ENCODE assay signal across 34 cellular contexts in genomic region chr9:135575995-135576631, GRCh38. TPM values are rescaled to one million over a fixed set of nuclear protein-coding genes. Genes with fewer than 3 reads are reported as not detected.
"Had no signal": no experiment of that assay in that cellular context is flagged by ENCODE, and none has a peak within 500 bp of the region (broad histone marks: within the 10 kb centered on the region; RNA-seq: fewer than 3 reads in every experiment).

No MANE protein-coding gene starts in this region.

- H3K27me3 ChIP-seq: foreskin keratinocyte, neutrophil, tibial nerve had no signal

- ATAC-seq: foreskin keratinocyte; gastroesophageal sphincter; left ventricle myocardium superior; lower lobe of right lung; naive thymus-derived CD4-positive, alpha-beta T cell; right cardiac atrium; stimulated activated effector memory CD8-positive, alpha-beta T cell treated with anti-CD3 and anti-CD28 coated beads, Interleukin-12 subunit alpha, Interleukin-12 subunit beta, amount 100 ng/mL, for 72 hours had no signal

- H3K9me3 ChIP-seq: esophagus muscularis mucosa, gastroesophageal sphincter, heart left ventricle, lower lobe of right lung, neutrophil, prostate gland, thoracic aorta, tibial nerve had no signal

- H3K4me1 ChIP-seq: esophagus muscularis mucosa, foreskin keratinocyte, gastroesophageal sphincter, heart left ventricle, lower lobe of right lung, parathyroid adenoma, prostate gland, sigmoid colon, tibial nerve had no signal

- H3K9me3 Mint-ChIP-seq: immature natural killer cell; memory B cell; stimulated activated effector memory CD8-positive, alpha-beta T cell treated with anti-CD3 and anti-CD28 coated beads, Interleukin-12 subunit alpha, Interleukin-12 subunit beta, amount 100 ng/mL, for 72 hours had no signal

- H3K36me3 ChIP-seq: esophagus muscularis mucosa, gastroesophageal sphincter, heart left ventricle, lower lobe of right lung, neutrophil, prostate gland, sigmoid colon, thoracic aorta, tibial nerve had no signal

- H3K36me3 Mint-ChIP-seq: immature natural killer cell; memory B cell; naive thymus-derived CD4-positive, alpha-beta T cell; stimulated activated effector memory CD8-positive, alpha-beta T cell treated with anti-CD3 and anti-CD28 coated beads, Interleukin-12 subunit alpha, Interleukin-12 subunit beta, amount 100 ng/mL, for 72 hours had no signal

- H3K4me3 ChIP-seq: coronary artery, esophagus muscularis mucosa, gastroesophageal sphincter, heart left ventricle, lower lobe of right lung, prostate gland, sigmoid colon, thoracic aorta, tibial nerve had no signal

- H3K79me2 ChIP-seq: parathyroid adenoma had no signal

- H2AFZ ChIP-seq: parathyroid adenoma had no signal

- DNase-seq: dermis blood vessel endothelial cell; effector memory CD4-positive, alpha-beta T cell; foreskin keratinocyte; heart left ventricle; hippocampal formation; immature natural killer cell; left ventricle myocardium superior; lower lobe of right lung; midbrain; naive thymus-derived CD4-positive, alpha-beta T cell; right cardiac atrium; sigmoid colon; stimulated activated CD4-positive, alpha-beta T cell treated with anti-CD3 and anti-CD28 coated beads, Interleukin-2, amount 100 ng/mL, for 24 hours; stimulated activated CD4-positive, alpha-beta T cell treated with anti-CD3 and anti-CD28 coated beads, Interleukin-4, amount 100 ng/mL, for 24 hours; stimulated activated naive CD4-positive, alpha-beta T cell treated with Interleukin-2 at 50 U/mL for 16 hours had no signal

- H3K4me1 Mint-ChIP-seq: immature natural killer cell; memory B cell; naive thymus-derived CD4-positive, alpha-beta T cell; stimulated activated effector memory CD8-positive, alpha-beta T cell treated with anti-CD3 and anti-CD28 coated beads, Interleukin-12 subunit alpha, Interleukin-12 subunit beta, amount 100 ng/mL, for 72 hours had no signal

- H3K27ac ChIP-seq: coronary artery, esophagus muscularis mucosa, foreskin keratinocyte, gastroesophageal sphincter, heart left ventricle, lower lobe of right lung, neutrophil, parathyroid adenoma, prostate gland, sigmoid colon, thoracic aorta, tibial nerve had no signal

- H3K27ac Mint-ChIP-seq: immature natural killer cell; memory B cell; naive thymus-derived CD4-positive, alpha-beta T cell; stimulated activated effector memory CD8-positive, alpha-beta T cell treated with anti-CD3 and anti-CD28 coated beads, Interleukin-12 subunit alpha, Interleukin-12 subunit beta, amount 100 ng/mL, for 72 hours had no signal

- H3K27me3 Mint-ChIP-seq: memory B cell had no signal

- H3K4me3 Mint-ChIP-seq: immature natural killer cell; memory B cell; naive thymus-derived CD4-positive, alpha-beta T cell; stimulated activated effector memory CD8-positive, alpha-beta T cell treated with anti-CD3 and anti-CD28 coated beads, Interleukin-12 subunit alpha, Interleukin-12 subunit beta, amount 100 ng/mL, for 72 hours had no signal

RNA-seq across cellular contexts. Expression of gene PAEP, which starts 14.6 kb away (rescaled TPM):
- total RNA-seq: dermis blood vessel endothelial cell; endothelial cell of umbilical vein; epithelial cell of proximal tubule; esophagus muscularis mucosa; fibroblast of lung; foreskin keratinocyte; gastroesophageal sphincter; heart left ventricle; left ventricle myocardium superior; lower lobe of right lung; mucosa of gallbladder; naive thymus-derived CD4-positive, alpha-beta T cell; osteoblast; right cardiac atrium; sigmoid colon; skeletal muscle tissue; thoracic aorta; tibial nerve; ureter had no signal
- polyA plus RNA-seq: endothelial cell of umbilical vein; fibroblast of lung; foreskin keratinocyte; heart left ventricle; immature natural killer cell; keratinocyte; naive thymus-derived CD4-positive, alpha-beta T cell; neural cell; right cardiac atrium; sigmoid colon had no signal

RNA-seq across cellular contexts. Expression of gene OBP2A, which starts 30.2 kb away (rescaled TPM):
- total RNA-seq: dermis blood vessel endothelial cell; endothelial cell of umbilical vein; epithelial cell of proximal tubule; esophagus muscularis mucosa; fibroblast of lung; foreskin keratinocyte; gastroesophageal sphincter; heart left ventricle; left ventricle myocardium superior; lower lobe of right lung; mucosa of gallbladder; naive thymus-derived CD4-positive, alpha-beta T cell; osteoblast; right cardiac atrium; sigmoid colon; skeletal muscle tissue; thoracic aorta; tibial nerve; ureter had no signal
- polyA plus RNA-seq: endothelial cell of umbilical vein; fibroblast of lung; foreskin keratinocyte; heart left ventricle; immature natural killer cell; keratinocyte; naive thymus-derived CD4-positive, alpha-beta T cell; neural cell; right cardiac atrium; sigmoid colon had no signal

RNA-seq across cellular contexts. Expression of gene LCN1, which starts 54.9 kb away (rescaled TPM):
- total RNA-seq: dermis blood vessel endothelial cell; endothelial cell of umbilical vein; epithelial cell of proximal tubule; esophagus muscularis mucosa; fibroblast of lung; foreskin keratinocyte; gastroesophageal sphincter; left ventricle myocardium superior; lower lobe of right lung; mucosa of gallbladder; naive thymus-derived CD4-positive, alpha-beta T cell; osteoblast; prostate gland; sigmoid colon; skeletal muscle tissue; thoracic aorta; tibial nerve; ureter had no signal
- polyA plus RNA-seq: endothelial cell of umbilical vein; fibroblast of lung; foreskin keratinocyte; immature natural killer cell; keratinocyte; naive thymus-derived CD4-positive, alpha-beta T cell; neural cell; right cardiac atrium had no signal
